Comparison of ENCODE assay signal across 1 cellular context in the genomic region with DNA sequence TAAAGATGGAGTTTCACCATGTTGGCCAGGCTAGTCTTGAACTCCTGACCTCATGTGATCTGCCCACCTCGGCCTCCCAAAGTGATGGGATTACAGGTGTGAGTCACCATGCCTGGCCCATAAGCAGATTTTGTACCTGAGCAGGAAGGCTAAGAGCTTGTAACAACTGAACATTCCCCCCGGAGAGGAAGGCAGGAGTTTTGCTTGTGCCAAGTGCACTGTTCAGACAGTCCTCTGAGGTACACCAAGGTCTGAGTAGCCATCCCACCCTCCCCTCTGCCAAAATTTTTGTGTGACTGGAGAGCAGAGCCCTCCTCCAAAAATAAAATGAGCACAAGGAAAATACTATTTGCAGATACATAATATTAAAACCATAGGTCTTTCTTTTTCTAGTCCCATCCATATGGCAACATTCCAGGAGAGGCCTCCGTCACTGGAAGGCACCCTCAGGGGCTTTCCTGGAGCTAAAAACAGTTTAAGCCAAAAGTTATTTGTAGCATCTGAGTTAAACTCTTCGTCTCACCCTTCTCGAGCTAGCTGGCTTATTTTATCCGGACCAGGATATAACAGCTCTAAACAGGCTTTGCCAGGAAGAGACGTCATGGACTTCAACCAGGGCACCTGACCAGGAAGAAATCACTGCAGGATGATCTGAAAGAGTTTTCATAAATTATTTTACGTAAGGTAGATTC.
TF ChIP-seq lines count a peak whose summit lies in the region.

No MANE protein-coding gene starts in this region.

TF ChIP-seq in HEK293, 187 proteins besides CTCF, POLR2A, EP300 and RAD21 (continued from another document):
- TF ChIP-seq PRDM4 (tag by site-specific recombination; IDR thresholded peaks at IDR 0.05), result no peak
- peak; percentile 23; the same call in 1 of the 2 replicates for TF ChIP-seq ZNF600 (tag by site-specific recombination; IDR thresholded peaks at IDR 0.05)
